In genomic region chr1:155000475-155000724, GRCh38 we compare ENCODE assay signal across 2 cellular contexts.
TF ChIP-seq lines count a peak whose summit lies in the region.

No MANE protein-coding gene starts in this region.

TF ChIP-seq in H1, 55 proteins besides CTCF, POLR2A, EP300 and RAD21:
- no peak for TF ChIP-seq BCL11A (IDR thresholded peaks at IDR 0.05; ENCODE audit: low read depth in 2 of 2, low read length in 2 of 2)
- TF ChIP-seq PHF8 (conservative IDR thresholded peaks at IDR 0.05; ENCODE audit: low read depth, low read length) = no peak
- TF ChIP-seq ATF2 (IDR thresholded peaks at IDR 0.05; ENCODE audit: low read length) = no peak
- TF ChIP-seq BRCA1 (IDR thresholded peaks at IDR 0.05; ENCODE audit: low read depth, low read length) = no peak
- TF ChIP-seq TAF7 (optimal IDR thresholded peaks at IDR 0.05; ENCODE audit: borderline replicate concordance, low read depth, low read length) = no peak
- TF ChIP-seq SRF (IDR thresholded peaks at IDR 0.05; ENCODE audit: low read depth, low read length) = no peak
- no peak for TF ChIP-seq TBP (IDR thresholded peaks at IDR 0.05; ENCODE audit: low read depth, low read length)
- no peak for TF ChIP-seq RXRA (IDR thresholded peaks at IDR 0.05; ENCODE audit: insufficient read depth, low read depth, low read length)
- no peak for TF ChIP-seq SP2 (IDR thresholded peaks at IDR 0.05; ENCODE audit: low read length)
- no peak for TF ChIP-seq SAP30 (IDR thresholded peaks at IDR 0.05; ENCODE audit: insufficient read depth, insufficient replicate concordance, low read length)
- no peak for TF ChIP-seq SP4 (IDR thresholded peaks at IDR 0.05; ENCODE audit: low read length)
- TF ChIP-seq POLR2AphosphoS5 (IDR thresholded peaks at IDR 0.05; ENCODE audit: low read depth, low read length) = no peak
- no peak for TF ChIP-seq SIN3A (conservative IDR thresholded peaks at IDR 0.05 in 1 of 2, IDR thresholded peaks at IDR 0.05 in 1 of 2; ENCODE audit: low read depth in 1 of 2, low read length in 2 of 2)
- TF ChIP-seq JUND (IDR thresholded peaks at IDR 0.05; ENCODE audit: low read length) = no peak
- no peak for TF ChIP-seq USF2 (IDR thresholded peaks at IDR 0.05; ENCODE audit: low read length)
- TF ChIP-seq CHD2 (IDR thresholded peaks at IDR 0.05; ENCODE audit: low read length) = no peak
- no peak for TF ChIP-seq BACH1 (IDR thresholded peaks at IDR 0.05; ENCODE audit: low read length)
TF ChIP-seq in H1: peak in this region for 0.

TF ChIP-seq in neural cell, 6 proteins besides CTCF, POLR2A, EP300 and RAD21:
- TF ChIP-seq POLR2AphosphoS5 (IDR thresholded peaks at IDR 0.05) (no peak), SMC3 (conservative IDR thresholded peaks at IDR 0.05; ENCODE audit: poor library complexity) (no peak), EZH2 (IDR thresholded peaks at IDR 0.05; ENCODE audit: borderline replicate concordance, insufficient read depth, low read length, poor library complexity, severe bottlenecking) (no peak), REST (IDR thresholded peaks at IDR 0.05; ENCODE audit: borderline replicate concordance) (no peak), MXI1 (conservative IDR thresholded peaks at IDR 0.05; ENCODE audit: poor library complexity, severe bottlenecking) (no peak), TAF1 (IDR thresholded peaks at IDR 0.05; ENCODE audit: low read depth) (no peak)
